22 cellular contexts compared by ENCODE assay signal in the genomic region with DNA sequence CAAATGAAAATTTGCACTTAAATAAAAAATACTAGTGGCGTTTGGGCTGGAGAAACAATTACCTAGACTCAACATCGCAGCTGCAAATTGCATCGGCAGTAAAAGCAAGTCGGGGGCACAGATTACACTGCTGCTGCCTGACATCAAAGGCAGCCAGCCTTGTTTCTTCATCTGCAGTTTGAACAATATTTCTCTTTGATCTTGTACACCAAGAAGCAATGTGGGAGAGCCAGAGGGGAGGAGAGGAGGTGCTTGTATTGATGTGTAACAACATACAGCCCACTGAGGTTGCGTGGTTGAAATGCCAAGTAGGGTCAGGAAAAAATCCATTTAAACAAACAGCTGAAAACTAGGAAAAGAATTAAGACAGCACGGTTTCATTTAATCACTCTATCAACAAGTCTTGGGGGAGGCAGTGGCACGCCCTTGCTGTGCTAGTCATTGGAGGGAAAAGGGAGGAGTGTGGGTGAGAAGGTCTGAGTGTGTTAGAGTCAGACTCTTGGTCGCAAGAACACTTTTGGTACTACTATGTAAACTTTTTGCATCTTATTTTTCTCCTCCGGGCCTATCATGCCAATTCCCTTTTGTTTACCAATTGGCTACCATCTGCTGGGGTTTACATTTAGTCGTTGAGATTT.
DNase-seq lines count a peak whose midpoint lies in the region; ATAC-seq, FAIRE-seq and TF ChIP-seq lines count a peak whose summit lies in the region.
"Had no signal": no experiment of that assay in that cellular context is flagged by ENCODE, and none has a peak within 500 bp of the region (broad histone marks: within the 10 kb centered on the region; RNA-seq: fewer than 3 reads in every experiment).

No MANE protein-coding gene starts in this region.

- no peaks in the 10 kb centered on the region; a peak in 1 of 5 replicates for H3K27me3 ChIP-seq in HepG2 (ENCODE audit: control insufficient read depth in 1 of 2, insufficient read depth in 2 of 2, low read length in 2 of 2)
- H3K27me3 ChIP-seq in right lobe of liver: no peaks in the 10 kb centered on the region
- H3K27me3 ChIP-seq: BLaER1, Peyer's patch had no signal

- TF ChIP-seq CTCF in HepG2 (CRISPR knock-in tag; IDR thresholded peaks at IDR 0.05) (no peak), right lobe of liver (IDR thresholded peaks at IDR 0.05) (no peak), nephron progenitor cell (IDR thresholded peaks at IDR 0.05) (no peak), type B pancreatic cell (conservative IDR thresholded peaks at IDR 0.05) (no peak)

- H3K9me3 ChIP-seq in HepG2 (ENCODE audit: low read length) (no peaks in the 10 kb centered on the region), right lobe of liver (no peaks in the 10 kb centered on the region)
- H3K9me3 ChIP-seq: BLaER1, Peyer's patch had no signal

- H3K27me3 Mint-ChIP-seq in nephron progenitor cell (ENCODE audit: low read depth, poor library complexity) (peaks cover 4% of the 10 kb centered on the region), type B pancreatic cell (peaks cover 3% of the 10 kb centered on the region)

- H3K4me3 ChIP-seq in HepG2 (replicated peaks in 1 of 3; ENCODE audit: insufficient read depth in 1 of 3, low read depth in 2 of 3, low read length in 3 of 3) (no peak overlapping the region), right lobe of liver (no peak overlapping the region)
- H3K4me3 ChIP-seq: BLaER1, Peyer's patch had no signal

- peak in 1 of 2 experiments; percentile 51; a peak in 1 of 4 replicates for TF ChIP-seq EP300 in HepG2 (IDR thresholded peaks at IDR 0.05; ENCODE audit: low read depth in 2 of 2, low read length in 2 of 2)
- no peak; the same call in 1 of the 2 replicates for TF ChIP-seq EP300 in HepG2 (CRISPR knock-in tag; IDR thresholded peaks at IDR 0.05; ENCODE audit: borderline replicate concordance)

- ATAC-seq in HepG2 (peak; percentile 97), right lobe of liver (no peak), HG02938 (IDR thresholded peaks at IDR 0.05; ENCODE audit: unreplicated experiment) (no peak)
- ATAC-seq: SK-N-SH treated with all-trans-retinoic acid at 6 μM for 48 hours had no signal

- in situ Hi-C loops in HepG2 (cut with HindIII; ENCODE audit: extremely low pct_ligation_motif_present, low pct_unique_long_range_greater_than_20kb): no loop called here

- no peaks in the 10 kb centered on the region for H3K79me2 ChIP-seq in HepG2 (ENCODE audit: insufficient read depth, low read length)

- WGBS in HepG2 (ENCODE audit: low lambda C conversion rate): 2% methylated on average over 10 of the region's 10 CpGs
- WGBS in right lobe of liver (ENCODE audit: insufficient coverage, low coverage, low lambda C conversion rate, missing lambda C conversion rate): 67% methylated on average over 9 of the region's 10 CpGs

- peak overlapping the region; percentile 37 for H3K4me2 ChIP-seq in HepG2 (ENCODE audit: low read depth, low read length)
- H3K4me2 ChIP-seq: BLaER1 had no signal

- peak; percentile 64 for FAIRE-seq in HepG2 (lab: Jason Lieb, UNC)
- FAIRE-seq: A204.1, GM18507 had no signal

- H3K27ac ChIP-seq in HepG2 (ENCODE audit: extremely low read length, insufficient read depth, low read length) (no peak overlapping the region), right lobe of liver (no peak overlapping the region)
- H3K27ac ChIP-seq: BLaER1, Peyer's patch had no signal

- H3K36me3 Mint-ChIP-seq in nephron progenitor cell (ENCODE audit: low read depth): no peaks in the 10 kb centered on the region
- no peaks in the 10 kb centered on the region for H3K36me3 Mint-ChIP-seq in type B pancreatic cell

- CTCF ChIA-PET in HepG2 (lab: Yijun Ruan, JAX; ENCODE audit: low intra/inter-chr PET ratio, low total read pairs): no interaction called here

- DNase-seq in HepG2 (ENCODE audit: low spot score) (peak; percentile 83), right lobe of liver (no peak), astrocyte of the hippocampus (ENCODE audit: low read depth, low spot score) (peak; percentile 41), nephron progenitor cell (no peak), type B pancreatic cell (ENCODE audit: extremely low spot score, unreplicated experiment) (no peak), A172 (ENCODE audit: low spot score) (no peak), iPS-NIHi7 (ENCODE audit: extremely low spot score) (no peak)
- DNase-seq: CD4-positive, alpha-beta T cell; COR-L47; GDM1; KG1; NCI-H1105; NCI-H146; NCI-H2029; NCI-H2171; NCI-H446; Peyer's patch had no signal

- H3K9me3 Mint-ChIP-seq in nephron progenitor cell (no peaks in the 10 kb centered on the region), type B pancreatic cell (no peaks in the 10 kb centered on the region)
- H3K9me3 Mint-ChIP-seq: CD4-positive, alpha-beta T cell had no signal

- POLR2A ChIA-PET in HepG2 (lab: Yijun Ruan, JAX): no interaction called here

- no peak overlapping the region for H3K9ac ChIP-seq in HepG2 (ENCODE audit: insufficient read depth, low read depth, low read length)
- H3K9ac ChIP-seq: BLaER1 had no signal

- TF ChIP-seq POLR2A in HepG2 (IDR thresholded peaks at IDR 0.05; ENCODE audit: insufficient read depth in 1 of 2, low read depth in 2 of 2, low read length in 2 of 2): no peak
- no peak for TF ChIP-seq POLR2A in right lobe of liver (IDR thresholded peaks at IDR 0.05)

- H2AFZ ChIP-seq in HepG2 (ENCODE audit: low read length): no peak overlapping the region

- H3K4me1 ChIP-seq in HepG2 (ENCODE audit: insufficient read depth, low read length) (peaks cover 13% of the 10 kb centered on the region), right lobe of liver (no peaks in the 10 kb centered on the region)
- H3K4me1 ChIP-seq: BLaER1, Peyer's patch had no signal

- intact Hi-C loops in HepG2 (cut with micrococcal nuclease; ENCODE audit: unreplicated experiment) (no loop called here), right lobe of liver (cut with DNase I) (no loop called here)

- H3K36me3 ChIP-seq in HepG2 (replicated peaks in 1 of 2; ENCODE audit: control insufficient read depth in 1 of 2, insufficient read depth in 2 of 2, low read length in 2 of 2) (no peaks in the 10 kb centered on the region), right lobe of liver (no peaks in the 10 kb centered on the region)
- H3K36me3 ChIP-seq: BLaER1, Peyer's patch had no signal

- BruUV-seq in HepG2 (replicated peaks; lab: Mats Ljungman, UMichigan): no TSS peak

- TF ChIP-seq RAD21 in HepG2 (CRISPR knock-in tag; IDR thresholded peaks at IDR 0.05): no peak

- H4K20me1 ChIP-seq in HepG2 (ENCODE audit: insufficient read depth, low read length): no peaks in the 10 kb centered on the region
- H4K20me1 ChIP-seq: BLaER1 had no signal

- H3K27ac Mint-ChIP-seq in nephron progenitor cell: peak overlapping the region; percentile 39
- H3K27ac Mint-ChIP-seq in type B pancreatic cell: no peak overlapping the region
- H3K27ac Mint-ChIP-seq: CD4-positive, alpha-beta T cell had no signal

- H3K4me1 Mint-ChIP-seq in nephron progenitor cell (peaks cover 45% of the 10 kb centered on the region), type B pancreatic cell (ENCODE audit: unreplicated experiment) (peaks cover 26% of the 10 kb centered on the region)

- H3K4me3 Mint-ChIP-seq in nephron progenitor cell: peak overlapping the region; percentile 39
- H3K4me3 Mint-ChIP-seq in type B pancreatic cell: peak overlapping the region; percentile 18
- H3K4me3 Mint-ChIP-seq: CD4-positive, alpha-beta T cell had no signal

TF ChIP-seq in HepG2, 621 proteins besides CTCF, POLR2A, EP300 and RAD21 (continues in another document):
- peak; percentile 36; the same call in 1 of the 2 replicates for TF ChIP-seq FOXK1 (CRISPR knock-in tag; IDR thresholded peaks at IDR 0.05; ENCODE audit: borderline replicate concordance, low read depth)
- peak; percentile 54 for TF ChIP-seq NCOA2 (CRISPR knock-in tag; IDR thresholded peaks at IDR 0.05)
- TF ChIP-seq ZNF644 (CRISPR knock-in tag; IDR thresholded peaks at IDR 0.05; ENCODE audit: low read depth): 0 out of 2 replicates have a peak, but pooled peaks have one; percentile 13
- TF ChIP-seq ARID2 (CRISPR knock-in tag; IDR thresholded peaks at IDR 0.05; ENCODE audit: borderline replicate concordance): no peak
- no peak for TF ChIP-seq ZSCAN22 (CRISPR knock-in tag; IDR thresholded peaks at IDR 0.05)
- TF ChIP-seq TCF7L2 (IDR thresholded peaks at IDR 0.05; ENCODE audit: low read depth, low read length): peak; percentile 75
- TF ChIP-seq ZNF281 (CRISPR knock-in tag; IDR thresholded peaks at IDR 0.05; ENCODE audit: borderline replicate concordance): 0 out of 2 replicates have a peak, but pooled peaks have one; percentile 18
- TF ChIP-seq ZNF18 (CRISPR knock-in tag; IDR thresholded peaks at IDR 0.05; ENCODE audit: insufficient replicate concordance): no peak
- no peak for TF ChIP-seq KLF13 (CRISPR knock-in tag; IDR thresholded peaks at IDR 0.05)

Comparison
In these comparisons a context has a peak if more than half of its experiments do, and no peak if none do; other contexts are left out.
1. DNase-seq: peak in HepG2 (single experiment) and astrocyte of the hippocampus (single experiment); none in right lobe of liver (0 of 3), nephron progenitor cell (single experiment), type B pancreatic cell (single experiment), A172 (single experiment) and iPS-NIHi7 (single experiment).